Comparison of ENCODE assay signal across 1 cellular context in the genomic region with DNA sequence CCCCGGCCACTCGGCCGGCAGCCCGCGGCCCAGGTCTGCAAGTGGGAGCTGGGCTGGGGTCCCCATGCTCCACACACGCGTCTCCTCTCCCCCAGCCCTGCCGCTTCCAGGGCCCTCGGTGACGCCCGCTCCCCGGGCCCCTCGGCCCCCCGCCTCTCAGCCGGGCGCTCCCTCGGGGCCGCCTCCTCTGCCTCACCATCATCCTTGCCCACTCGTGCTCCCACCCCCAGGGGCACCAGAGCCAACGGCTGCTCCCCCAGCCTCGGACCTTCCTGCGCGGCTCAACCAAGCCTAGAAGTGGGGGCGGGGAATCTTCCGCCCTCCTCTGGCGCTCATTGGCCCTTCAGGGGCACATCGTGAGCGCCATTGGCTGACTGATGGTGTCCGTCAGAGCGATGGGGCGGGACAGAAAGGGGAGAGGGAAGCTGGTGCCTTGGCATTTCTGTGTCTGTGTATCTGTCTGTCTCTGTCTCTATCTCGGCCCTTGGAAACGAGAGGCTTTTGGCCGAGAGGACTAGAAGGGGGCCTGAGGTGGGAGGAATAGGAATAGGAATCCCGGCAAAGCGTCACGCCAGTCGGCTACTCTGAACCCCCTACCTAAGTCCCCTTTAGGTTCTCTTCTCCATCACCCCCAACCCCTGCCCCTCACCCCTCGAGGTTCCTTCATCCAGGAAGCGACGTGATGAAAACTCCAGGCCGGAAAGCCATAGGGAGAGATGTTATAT.
A peak's percentile ranks its signal among the peaks of the same experiment; 100 is the strongest.
TF ChIP-seq lines count a peak whose summit lies in the region.

No MANE protein-coding gene starts in this region.

TF ChIP-seq in HepG2, 621 proteins besides CTCF, POLR2A, EP300 and RAD21 (continued from another document and continues in another):
- TF ChIP-seq SKI (IDR thresholded peaks at IDR 0.05; ENCODE audit: partially characterized antibody) (peak; percentile 19), RORA (CRISPR knock-in tag; IDR thresholded peaks at IDR 0.05) (no peak), ZSCAN31 (CRISPR knock-in tag; IDR thresholded peaks at IDR 0.05; ENCODE audit: low read depth) (0 out of 2 replicates have a peak, but pooled peaks have one; percentile 35), TCF7 (IDR thresholded peaks at IDR 0.05; ENCODE audit: low read depth) (no peak), SNAPC2 (CRISPR knock-in tag; IDR thresholded peaks at IDR 0.05) (no peak), ZBTB34 (CRISPR knock-in tag; IDR thresholded peaks at IDR 0.05) (no peak), CSRNP2 (CRISPR knock-in tag; conservative IDR thresholded peaks at IDR 0.05; ENCODE audit: low read depth) (no peak), NFE2 (CRISPR knock-in tag; IDR thresholded peaks at IDR 0.05) (no peak), SP1 (IDR thresholded peaks at IDR 0.05) (no peak), SP1 (CRISPR knock-in tag; IDR thresholded peaks at IDR 0.05) (peak; percentile 93), ATF7-NPFF (CRISPR knock-in tag; IDR thresholded peaks at IDR 0.05; ENCODE audit: low read depth) (peak; percentile 69; the same call in 1 of the 2 replicates), HOMEZ (CRISPR knock-in tag; IDR thresholded peaks at IDR 0.05; ENCODE audit: low read depth) (no peak), THYN1 (CRISPR knock-in tag; IDR thresholded peaks at IDR 0.05; ENCODE audit: borderline replicate concordance, low read depth) (no peak), KDM6A (CRISPR knock-in tag; IDR thresholded peaks at IDR 0.05; ENCODE audit: low read depth) (no peak), ZFY (CRISPR knock-in tag; IDR thresholded peaks at IDR 0.05) (peak; percentile 72), ZKSCAN5 (CRISPR knock-in tag; IDR thresholded peaks at IDR 0.05) (no peak), CBX2 (IDR thresholded peaks at IDR 0.05; ENCODE audit: low read depth, low read length) (no peak), CBX2 (CRISPR knock-in tag; IDR thresholded peaks at IDR 0.05; ENCODE audit: low read depth) (no peak), MTERF4 (CRISPR knock-in tag; IDR thresholded peaks at IDR 0.05) (0 out of 2 replicates have a peak, but pooled peaks have one; percentile 72), SMAD3 (CRISPR knock-in tag; IDR thresholded peaks at IDR 0.05) (peak; percentile 55; the same call in 1 of the 2 replicates), MIXL1 (CRISPR knock-in tag; IDR thresholded peaks at IDR 0.05) (no peak), ZNF253 (CRISPR knock-in tag; IDR thresholded peaks at IDR 0.05; ENCODE audit: borderline replicate concordance) (no peak), HOXD1 (CRISPR knock-in tag; IDR thresholded peaks at IDR 0.05) (no peak), ZNF556 (CRISPR knock-in tag; IDR thresholded peaks at IDR 0.05; ENCODE audit: borderline replicate concordance) (no peak), ZNF350 (CRISPR knock-in tag; IDR thresholded peaks at IDR 0.05; ENCODE audit: borderline replicate concordance, low read depth) (peak; percentile 73; the same call in 1 of the 2 replicates), ZNF205 (CRISPR knock-in tag; IDR thresholded peaks at IDR 0.05) (peak; percentile 76), ZNF263 (CRISPR knock-in tag; IDR thresholded peaks at IDR 0.05) (peak; percentile 71), ZNF562 (CRISPR knock-in tag; IDR thresholded peaks at IDR 0.05; ENCODE audit: borderline replicate concordance) (no peak), HNRNPL (IDR thresholded peaks at IDR 0.05; ENCODE audit: low read depth, low read length) (peak; percentile 93), KDM4B (CRISPR knock-in tag; IDR thresholded peaks at IDR 0.05) (no peak; the same call in 1 of the 2 replicates), ZBTB20 (CRISPR knock-in tag; IDR thresholded peaks at IDR 0.05; ENCODE audit: borderline replicate concordance, low read depth) (peak; percentile 45; the same call in 1 of the 2 replicates), ZNF230 (CRISPR knock-in tag; IDR thresholded peaks at IDR 0.05) (peak; percentile 53; the same call in 1 of the 2 replicates), ZNF557 (CRISPR knock-in tag; IDR thresholded peaks at IDR 0.05) (no peak), ZBTB39 (CRISPR knock-in tag; IDR thresholded peaks at IDR 0.05) (no peak), ZSCAN22 (CRISPR knock-in tag; IDR thresholded peaks at IDR 0.05) (no peak), ZNF776 (CRISPR knock-in tag; IDR thresholded peaks at IDR 0.05) (no peak; the same call in 1 of the 2 replicates)
- TF ChIP-seq, protein P1, sequence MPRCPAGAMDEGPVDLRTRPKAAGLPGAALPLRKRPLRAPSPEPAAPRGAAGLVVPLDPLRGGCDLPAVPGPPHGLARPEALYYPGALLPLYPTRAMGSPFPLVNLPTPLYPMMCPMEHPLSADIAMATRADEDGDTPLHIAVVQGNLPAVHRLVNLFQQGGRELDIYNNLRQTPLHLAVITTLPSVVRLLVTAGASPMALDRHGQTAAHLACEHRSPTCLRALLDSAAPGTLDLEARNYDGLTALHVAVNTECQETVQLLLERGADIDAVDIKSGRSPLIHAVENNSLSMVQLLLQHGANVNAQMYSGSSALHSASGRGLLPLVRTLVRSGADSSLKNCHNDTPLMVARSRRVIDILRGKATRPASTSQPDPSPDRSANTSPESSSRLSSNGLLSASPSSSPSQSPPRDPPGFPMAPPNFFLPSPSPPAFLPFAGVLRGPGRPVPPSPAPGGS (CRISPR knock-in tag; IDR thresholded peaks at IDR 0.05) = 0 out of 2 replicates have a peak, but pooled peaks have one; percentile 61
- TF ChIP-seq, protein P2, sequence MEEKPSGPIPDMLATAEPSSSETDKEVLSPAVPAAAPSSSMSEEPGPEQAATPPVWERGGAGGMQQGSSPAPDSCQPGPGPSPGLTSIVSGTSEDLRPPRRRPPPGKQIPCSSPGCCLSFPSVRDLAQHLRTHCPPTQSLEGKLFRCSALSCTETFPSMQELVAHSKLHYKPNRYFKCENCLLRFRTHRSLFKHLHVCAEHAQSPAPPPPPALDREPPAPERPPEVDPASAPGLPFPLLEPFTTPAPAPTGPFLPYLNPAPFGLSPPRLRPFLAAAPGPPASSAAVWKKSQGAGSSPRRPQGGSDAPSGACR (CRISPR knock-in tag; IDR thresholded peaks at IDR 0.05) = peak; percentile 80
- TF ChIP-seq, protein P3, sequence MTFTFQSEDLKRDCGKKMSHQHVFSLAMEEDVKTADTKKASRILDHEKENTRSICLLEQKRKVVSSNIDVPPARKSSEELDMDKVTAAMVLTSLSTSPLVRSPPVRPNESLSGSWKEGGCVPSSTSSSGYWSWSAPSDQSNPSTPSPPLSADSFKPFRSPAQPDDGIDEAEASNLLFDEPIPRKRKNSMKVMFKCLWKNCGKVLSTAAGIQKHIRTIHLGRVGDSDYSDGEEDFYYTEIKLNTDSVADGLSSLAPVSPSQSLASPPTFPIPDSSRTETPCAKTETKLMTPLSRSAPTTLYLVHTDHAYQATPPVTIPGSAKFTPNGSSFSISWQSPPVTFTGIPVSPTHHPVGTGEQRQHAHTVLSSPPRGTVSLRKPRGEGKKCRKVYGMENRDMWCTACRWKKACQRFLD (CRISPR knock-in tag; IDR thresholded peaks at IDR 0.05; ENCODE audit: borderline replicate concordance) = no peak
- TF ChIP-seq, protein P4, sequence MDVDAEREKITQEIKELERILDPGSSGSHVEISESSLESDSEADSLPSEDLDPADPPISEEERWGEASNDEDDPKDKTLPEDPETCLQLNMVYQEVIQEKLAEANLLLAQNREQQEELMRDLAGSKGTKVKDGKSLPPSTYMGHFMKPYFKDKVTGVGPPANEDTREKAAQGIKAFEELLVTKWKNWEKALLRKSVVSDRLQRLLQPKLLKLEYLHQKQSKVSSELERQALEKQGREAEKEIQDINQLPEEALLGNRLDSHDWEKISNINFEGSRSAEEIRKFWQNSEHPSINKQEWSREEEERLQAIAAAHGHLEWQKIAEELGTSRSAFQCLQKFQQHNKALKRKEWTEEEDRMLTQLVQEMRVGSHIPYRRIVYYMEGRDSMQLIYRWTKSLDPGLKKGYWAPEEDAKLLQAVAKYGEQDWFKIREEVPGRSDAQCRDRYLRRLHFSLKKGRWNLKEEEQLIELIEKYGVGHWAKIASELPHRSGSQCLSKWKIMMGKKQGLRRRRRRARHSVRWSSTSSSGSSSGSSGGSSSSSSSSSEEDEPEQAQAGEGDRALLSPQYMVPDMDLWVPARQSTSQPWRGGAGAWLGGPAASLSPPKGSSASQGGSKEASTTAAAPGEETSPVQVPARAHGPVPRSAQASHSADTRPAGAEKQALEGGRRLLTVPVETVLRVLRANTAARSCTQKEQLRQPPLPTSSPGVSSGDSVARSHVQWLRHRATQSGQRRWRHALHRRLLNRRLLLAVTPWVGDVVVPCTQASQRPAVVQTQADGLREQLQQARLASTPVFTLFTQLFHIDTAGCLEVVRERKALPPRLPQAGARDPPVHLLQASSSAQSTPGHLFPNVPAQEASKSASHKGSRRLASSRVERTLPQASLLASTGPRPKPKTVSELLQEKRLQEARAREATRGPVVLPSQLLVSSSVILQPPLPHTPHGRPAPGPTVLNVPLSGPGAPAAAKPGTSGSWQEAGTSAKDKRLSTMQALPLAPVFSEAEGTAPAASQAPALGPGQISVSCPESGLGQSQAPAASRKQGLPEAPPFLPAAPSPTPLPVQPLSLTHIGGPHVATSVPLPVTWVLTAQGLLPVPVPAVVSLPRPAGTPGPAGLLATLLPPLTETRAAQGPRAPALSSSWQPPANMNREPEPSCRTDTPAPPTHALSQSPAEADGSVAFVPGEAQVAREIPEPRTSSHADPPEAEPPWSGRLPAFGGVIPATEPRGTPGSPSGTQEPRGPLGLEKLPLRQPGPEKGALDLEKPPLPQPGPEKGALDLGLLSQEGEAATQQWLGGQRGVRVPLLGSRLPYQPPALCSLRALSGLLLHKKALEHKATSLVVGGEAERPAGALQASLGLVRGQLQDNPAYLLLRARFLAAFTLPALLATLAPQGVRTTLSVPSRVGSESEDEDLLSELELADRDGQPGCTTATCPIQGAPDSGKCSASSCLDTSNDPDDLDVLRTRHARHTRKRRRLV (CRISPR knock-in tag; IDR thresholded peaks at IDR 0.05) = no peak
- TF ChIP-seq, protein P5, sequence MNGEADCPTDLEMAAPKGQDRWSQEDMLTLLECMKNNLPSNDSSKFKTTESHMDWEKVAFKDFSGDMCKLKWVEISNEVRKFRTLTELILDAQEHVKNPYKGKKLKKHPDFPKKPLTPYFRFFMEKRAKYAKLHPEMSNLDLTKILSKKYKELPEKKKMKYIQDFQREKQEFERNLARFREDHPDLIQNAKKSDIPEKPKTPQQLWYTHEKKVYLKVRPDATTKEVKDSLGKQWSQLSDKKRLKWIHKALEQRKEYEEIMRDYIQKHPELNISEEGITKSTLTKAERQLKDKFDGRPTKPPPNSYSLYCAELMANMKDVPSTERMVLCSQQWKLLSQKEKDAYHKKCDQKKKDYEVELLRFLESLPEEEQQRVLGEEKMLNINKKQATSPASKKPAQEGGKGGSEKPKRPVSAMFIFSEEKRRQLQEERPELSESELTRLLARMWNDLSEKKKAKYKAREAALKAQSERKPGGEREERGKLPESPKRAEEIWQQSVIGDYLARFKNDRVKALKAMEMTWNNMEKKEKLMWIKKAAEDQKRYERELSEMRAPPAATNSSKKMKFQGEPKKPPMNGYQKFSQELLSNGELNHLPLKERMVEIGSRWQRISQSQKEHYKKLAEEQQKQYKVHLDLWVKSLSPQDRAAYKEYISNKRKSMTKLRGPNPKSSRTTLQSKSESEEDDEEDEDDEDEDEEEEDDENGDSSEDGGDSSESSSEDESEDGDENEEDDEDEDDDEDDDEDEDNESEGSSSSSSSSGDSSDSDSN (CRISPR knock-in tag; IDR thresholded peaks at IDR 0.05) = peak; percentile 54; the same call in 1 of the 2 replicates
